In genomic region chr15:63233667-63234419, GRCh38 we compare ENCODE assay signal across 8 cellular contexts. TPM values are rescaled to one million over a fixed set of nuclear protein-coding genes. Genes with fewer than 3 reads are reported as not detected.
A peak's percentile ranks its signal among the peaks of the same experiment; 100 is the strongest.
DNase-seq lines count a peak whose midpoint lies in the region; ATAC-seq and TF ChIP-seq lines count a peak whose summit lies in the region.

No MANE protein-coding gene starts in this region.

- H3K36me3 ChIP-seq in spleen: peaks cover 0 to 7% (median 0%) of the 10 kb centered on the region in 6 donors

- H3K4me1 ChIP-seq in spleen: peaks cover 40 to 100% (median 78%) of the 10 kb centered on the region in 6 donors

- H3K4me3 ChIP-seq in HL-60 (replicated peaks; ENCODE audit: insufficient read depth, low read length): no peak overlapping the region
- no peak overlapping the region for H3K4me3 ChIP-seq in spleen

- DNase-seq in HL-60 (ENCODE audit: low read depth in 1 of 2, low spot score in 1 of 2) (no peak), iris pigment epithelial cell (ENCODE audit: low read depth) (peak; percentile 94), spleen (no peak), NCI-H146 (lab: John Stamatoyannopoulos, UW) (no peak)

- 49 to 60% (median 52%) methylated on average over 5 of the region's 5 CpGs for WGBS in spleen, 5 donors

- peaks cover 81% of the 10 kb centered on the region for H3K4me1 Mint-ChIP-seq in activated naive CD8-positive, alpha-beta T cell (ENCODE audit: low read depth)

- H3K27ac Mint-ChIP-seq in activated naive CD8-positive, alpha-beta T cell: peak overlapping the region; percentile 82

- H3K9me3 Mint-ChIP-seq in activated naive CD8-positive, alpha-beta T cell (ENCODE audit: low read depth): no peaks in the 10 kb centered on the region

- no peaks in the 10 kb centered on the region for H3K27me3 ChIP-seq in HL-60 (ENCODE audit: insufficient read depth, poor library complexity, severe bottlenecking)
- no peaks in the 10 kb centered on the region for H3K27me3 ChIP-seq in spleen (replicated peaks in 1 of 7)

- H3K27ac ChIP-seq in HL-60 (replicated peaks): peak overlapping the region; percentile 23; the same call in 1 of the 2 replicates
- peak overlapping the region in 7 of 8 donors; percentile 44 to 80 (median 67) for H3K27ac ChIP-seq in spleen

- H3K27me3 Mint-ChIP-seq in activated naive CD8-positive, alpha-beta T cell: no peaks in the 10 kb centered on the region

- no peaks in the 10 kb centered on the region for H3K9me3 ChIP-seq in spleen

- no peak for TF ChIP-seq POLR2A in spleen (IDR thresholded peaks at IDR 0.05)

- TF ChIP-seq CTCF in HL-60 (IDR thresholded peaks at IDR 0.05; ENCODE audit: insufficient read depth, low read length): no peak
- no peak for TF ChIP-seq CTCF in spleen (IDR thresholded peaks at IDR 0.05 in 8 of 11, conservative IDR thresholded peaks at IDR 0.05 in 3 of 11)

- ATAC-seq in GM21619 (IDR thresholded peaks at IDR 0.05; ENCODE audit: unreplicated experiment) (no peak), HG02885 (IDR thresholded peaks at IDR 0.05; ENCODE audit: poor library complexity, unreplicated experiment) (no peak), GM18498 (IDR thresholded peaks at IDR 0.05; ENCODE audit: unreplicated experiment) (no peak)

- H3K4me3 Mint-ChIP-seq in activated naive CD8-positive, alpha-beta T cell: peak overlapping the region; percentile 52

- intact Hi-C loops in spleen (cut with DNase I; ENCODE audit: low total_unique reads): no loop called here

- H3K36me3 Mint-ChIP-seq in activated naive CD8-positive, alpha-beta T cell: peaks cover 22% of the 10 kb centered on the region

RNA-seq across cellular contexts. Expression of gene APH1B, which starts 43.6 kb away (rescaled TPM):
- total RNA-seq in spleen: 10 to 100 TPM; 27.2 to 51.5 (median 35.1) TPM
- 10 to 100 TPM in 1 of 3 donors, 1 to 10 TPM in 2; 8.7 to 10.0 (median 9.0) TPM for polyA plus RNA-seq in spleen

RNA-seq across cellular contexts. Expression of gene RAB8B, which starts 44.4 kb away (rescaled TPM):
- total RNA-seq in spleen: 10 to 100 TPM; 63.4 to 96.4 (median 67.7) TPM
- polyA plus RNA-seq in spleen: 10 to 100 TPM; 18.9 to 24.1 (median 22.8) TPM
